21 cellular contexts compared by ENCODE assay signal in genomic region chr2:100135415-100135814, GRCh38. TPM values are rescaled to one million over a fixed set of nuclear protein-coding genes. Genes with fewer than 3 reads are reported as not detected.
"Had no signal": no experiment of that assay in that cellular context is flagged by ENCODE, and none has a peak within 500 bp of the region (broad histone marks: within the 10 kb centered on the region; RNA-seq: fewer than 3 reads in every experiment).

No MANE protein-coding gene starts in this region.

- H3K27me3 Mint-ChIP-seq: naive thymus-derived CD8-positive, alpha-beta T cell had no signal

- H3K36me3 Mint-ChIP-seq: naive thymus-derived CD8-positive, alpha-beta T cell had no signal

- H3K27ac Mint-ChIP-seq: immature natural killer cell; naive thymus-derived CD8-positive, alpha-beta T cell had no signal

- H3K27ac ChIP-seq: esophagus muscularis mucosa, gastrocnemius medialis, neutrophil, stomach, thoracic aorta, transverse colon had no signal

- DNase-seq: cortex of kidney; effector memory CD4-positive, alpha-beta T cell; gastrocnemius medialis; immature natural killer cell; kidney; left colon; naive thymus-derived CD8-positive, alpha-beta T cell; posterior cingulate gyrus; spleen; stimulated activated CD4-positive, alpha-beta T cell treated with anti-CD3 and anti-CD28 coated beads, Interleukin-15, amount 100 ng/mL, for 24 hours; stimulated activated CD4-positive, alpha-beta T cell treated with anti-CD3 and anti-CD28 coated beads, Interleukin-1b, Interleukin-23, amount 100 ng/mL, for 48 hours; stimulated activated CD4-positive, alpha-beta T cell treated with anti-CD3 and anti-CD28 coated beads, Interleukin-4, amount 100 ng/mL, for 24 hours; stimulated activated naive CD4-positive, alpha-beta T cell; stomach; substantia nigra; transverse colon had no signal

- ATAC-seq: gastrocnemius medialis; left colon; naive thymus-derived CD8-positive, alpha-beta T cell; sciatic nerve had no signal

- H3K27me3 ChIP-seq: esophagus muscularis mucosa, gastrocnemius medialis, neutrophil, spleen, stomach, transverse colon had no signal

- H3K4me3 ChIP-seq: esophagus muscularis mucosa, gastrocnemius medialis, spleen, stomach, thoracic aorta, transverse colon had no signal

- H3K4me3 Mint-ChIP-seq: immature natural killer cell; naive thymus-derived CD8-positive, alpha-beta T cell had no signal

- H3K9me3 ChIP-seq: esophagus muscularis mucosa, gastrocnemius medialis, neutrophil, spleen, stomach, thoracic aorta, transverse colon had no signal

- H3K9me3 Mint-ChIP-seq: immature natural killer cell; naive thymus-derived CD8-positive, alpha-beta T cell had no signal

- H3K36me3 ChIP-seq: esophagus muscularis mucosa, gastrocnemius medialis, neutrophil, stomach, thoracic aorta, transverse colon had no signal

- H3K4me1 ChIP-seq: esophagus muscularis mucosa, gastrocnemius medialis, stomach, transverse colon had no signal

RNA-seq across cellular contexts. Expression of gene AFF3, which starts 7.0 kb away (rescaled TPM):
- total RNA-seq: pulmonary artery endothelial cell had no signal
